8 cellular contexts compared by ENCODE assay signal in the genomic region with DNA sequence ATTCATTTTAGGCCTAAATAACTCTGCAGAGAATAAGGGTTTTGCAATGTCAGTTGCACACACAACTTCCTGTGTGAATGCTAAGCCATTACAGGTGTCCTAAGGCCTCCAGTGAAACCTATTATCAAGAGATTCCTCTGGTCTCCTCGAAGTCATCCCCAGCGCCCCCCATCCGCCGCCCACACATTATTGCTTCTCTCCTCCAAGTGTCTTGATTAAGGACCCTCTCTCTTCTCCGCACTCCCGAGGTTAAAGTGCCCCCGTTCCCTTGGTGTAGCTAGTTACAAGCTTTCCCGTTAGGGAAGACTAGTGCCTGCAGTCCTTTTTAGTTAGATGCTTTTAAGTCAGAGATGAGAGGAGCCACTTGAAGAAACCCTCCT.
DNase-seq lines count a peak whose midpoint lies in the region; ATAC-seq and TF ChIP-seq lines count a peak whose summit lies in the region.

No MANE protein-coding gene starts in this region.

- H3K9ac ChIP-seq in SK-N-MC (ENCODE audit: insufficient read length) = no peak overlapping the region

- no peaks in the 10 kb centered on the region for H3K36me3 ChIP-seq in SK-N-MC (ENCODE audit: insufficient read depth, low read length)

- TF ChIP-seq CTCF in GM12864 (IDR thresholded peaks at IDR 0.05; ENCODE audit: low read depth, low read length, missing control alignments) (no peak), astrocyte of the cerebellum (IDR thresholded peaks at IDR 0.05; ENCODE audit: low read depth, low read length, missing control alignments) (no peak)

- no peaks in the 10 kb centered on the region for H3K9me3 ChIP-seq in SK-N-MC (ENCODE audit: low read depth, low read length)

- in situ Hi-C loops in astrocyte of the cerebellum (cut with HindIII; ENCODE audit: low sequenced_read_pairs) = loop anchor here (5.0 kb wide), 2 partner anchors 96 to 251 kb away; no protein-coding TSS in a partner anchor

- peak; percentile 29 for DNase-seq in GM12864 (ENCODE audit: low read depth)
- no peak for DNase-seq in SK-N-MC (ENCODE audit: low read depth, low spot score)
- no peak for DNase-seq in astrocyte of the cerebellum (ENCODE audit: low read depth)
- peak; percentile 59 for DNase-seq in islet precursor cell
- peak; percentile 16 to 22 for DNase-seq in stimulated activated CD4-positive, alpha-beta T cell treated with anti-CD3 and anti-CD28 coated beads, Interleukin-4, amount 100 ng/mL, for 48 hours (ENCODE audit: low read depth in 2 of 2)
- no peak for DNase-seq in 8988T
- DNase-seq in NCI-H2029 treated with DMSO at 0.1 percent for 48 hours (lab: John Stamatoyannopoulos, UW) = no peak

- H3K27ac ChIP-seq in SK-N-MC = no peak overlapping the region

- H3K4me3 ChIP-seq in GM12864 (ENCODE audit: low read depth, low read length) (peak overlapping the region; percentile 66), SK-N-MC (peak overlapping the region; percentile 93), astrocyte of the cerebellum (ENCODE audit: low read depth, low read length) (peak overlapping the region; percentile 90)

- ATAC-seq in GM19328 (IDR thresholded peaks at IDR 0.05; ENCODE audit: unreplicated experiment) = no peak

Comparison
In these comparisons a context has a peak if more than half of its experiments do, and no peak if none do; other contexts are left out.
1. DNase-seq: peak in GM12864 (single experiment), islet precursor cell (single experiment) and stimulated activated CD4-positive, alpha-beta T cell treated with anti-CD3 and anti-CD28 coated beads, Interleukin-4, amount 100 ng/mL, for 48 hours (2 of 2); none in SK-N-MC (single experiment), astrocyte of the cerebellum (single experiment), 8988T (single experiment) and NCI-H2029 treated with DMSO at 0.1 percent for 48 hours (single experiment).
2. Peak in every context shown above with its lines, with median percentiles within 50 percentile points of each other: H3K4me3 ChIP-seq.